ENCODE assay signal across 9 cellular contexts in the genomic region with DNA sequence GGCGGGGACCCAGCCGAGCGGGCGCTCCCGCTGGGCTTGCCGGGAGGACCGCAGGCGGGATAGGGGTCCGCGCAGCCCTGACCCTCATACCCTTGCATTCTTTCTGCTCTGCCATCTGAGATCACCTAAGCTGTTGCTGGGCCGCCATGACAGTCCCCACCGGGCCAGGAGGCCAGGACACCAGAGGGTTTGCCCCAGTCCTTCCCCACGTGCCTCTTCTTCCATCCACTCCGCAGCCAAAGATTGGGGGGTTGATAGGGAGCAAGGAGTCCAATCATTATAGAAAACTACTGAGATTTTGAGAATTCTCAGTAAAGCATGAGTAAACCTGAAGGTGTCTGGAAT. TPM values are rescaled to one million over a fixed set of nuclear protein-coding genes. Genes with fewer than 3 reads are reported as not detected.
DNase-seq lines count a peak whose midpoint lies in the region; ATAC-seq, FAIRE-seq and TF ChIP-seq lines count a peak whose summit lies in the region.
"Had no signal": no experiment of that assay in that cellular context is flagged by ENCODE, and none has a peak within 500 bp of the region (broad histone marks: within the 10 kb centered on the region; RNA-seq: fewer than 3 reads in every experiment).

No MANE protein-coding gene starts in this region.

- peak overlapping the region; percentile 79 for H3K4me3 Mint-ChIP-seq in HFFc6

- no peak overlapping the region for H3K27ac Mint-ChIP-seq in HFFc6

- CTCF ChIA-PET in A549 (lab: Yijun Ruan, JAX): interaction anchor here (1.4 kb wide), 2 partner anchors 53 to 62 kb away, joined by 3 to 5 read pairs; no protein-coding TSS in a partner anchor

- DNase-seq in A549 (ENCODE audit: low read depth in 1 of 2, low spot score in 1 of 2) (peak; percentile 35 to 65), HFFc6 (no peak), choroid plexus epithelial cell (ENCODE audit: low read depth) (no peak), EL (no peak), CD1c-positive myeloid dendritic cell (ENCODE audit: extremely low spot score) (no peak), left colon (no peak)
- DNase-seq: foreskin keratinocyte had no signal

- H3K36me3 ChIP-seq in mucosa of rectum (ENCODE audit: control insufficient read depth in 2 of 2, insufficient read depth in 2 of 2, low read length in 2 of 2): no peaks in the 10 kb centered on the region

- peaks cover 18% of the 10 kb centered on the region for H3K27me3 Mint-ChIP-seq in HFFc6 (ENCODE audit: insufficient read depth)

- H3K9me3 ChIP-seq in A549: no peaks in the 10 kb centered on the region
- no peaks in the 10 kb centered on the region for H3K9me3 ChIP-seq in mucosa of rectum (ENCODE audit: control insufficient read depth in 2 of 2, low read length in 2 of 2)

- H3K4me3 ChIP-seq in A549 (peak overlapping the region; percentile 85), choroid plexus epithelial cell (ENCODE audit: low read depth, low read length) (peak overlapping the region; percentile 63), mucosa of rectum (ENCODE audit: low read length in 2 of 2) (peak overlapping the region; percentile 19 to 69)

- POLR2A ChIA-PET in A549 (lab: Yijun Ruan, JAX): no interaction called here

- H3K4me2 ChIP-seq in A549: peak overlapping the region; percentile 72

- FAIRE-seq in A549 (lab: Jason Lieb, UNC): no peak

- no peak for TF ChIP-seq RAD21 in A549 (conservative IDR thresholded peaks at IDR 0.05 in 1 of 2, IDR thresholded peaks at IDR 0.05 in 1 of 2)

- H3K4me1 Mint-ChIP-seq in HFFc6 (ENCODE audit: low read depth): peaks cover 40% of the 10 kb centered on the region

- TF ChIP-seq CTCF in A549 (IDR thresholded peaks at IDR 0.05) (no peak), HFFc6 (IDR thresholded peaks at IDR 0.05) (no peak), choroid plexus epithelial cell (conservative IDR thresholded peaks at IDR 0.05; ENCODE audit: low read depth, low read length) (no peak)

- no peak overlapping the region for H3K9ac ChIP-seq in mucosa of rectum (ENCODE audit: low read depth in 1 of 2, low read length in 2 of 2)

- H3K4me1 ChIP-seq in A549 (peaks cover 33% of the 10 kb centered on the region), mucosa of rectum (ENCODE audit: control insufficient read depth in 2 of 2, insufficient read depth in 2 of 2, low read length in 2 of 2) (no peaks in the 10 kb centered on the region)

- no peaks in the 10 kb centered on the region for H3K27me3 ChIP-seq in mucosa of rectum (ENCODE audit: control insufficient read depth in 2 of 2, insufficient read depth in 2 of 2, low read length in 2 of 2)

- H3K36me3 Mint-ChIP-seq in HFFc6 (ENCODE audit: low read depth): no peaks in the 10 kb centered on the region

- ATAC-seq in A549 (peak; percentile 66 to 79), left colon (no peak), HG03571 (IDR thresholded peaks at IDR 0.05; ENCODE audit: unreplicated experiment) (no peak)

- intact Hi-C loops in left colon (cut with DNase I, micrococcal nuclease): no loop called here

- peak overlapping the region; percentile 91 to 97 for H3K27ac ChIP-seq in A549
- no peak overlapping the region for H3K27ac ChIP-seq in mucosa of rectum (ENCODE audit: low read depth in 2 of 2, low read length in 2 of 2)
- H3K27ac ChIP-seq: foreskin keratinocyte had no signal

- 7% methylated on average over 5 of the region's 14 CpGs for WGBS in A549 (ENCODE audit: missing lambda C conversion rate)

- no peak for TF ChIP-seq POLR2A in A549 (IDR thresholded peaks at IDR 0.05; ENCODE audit: low read length)

- no peaks in the 10 kb centered on the region for H3K9me3 Mint-ChIP-seq in HFFc6

- no peak for TF ChIP-seq EP300 in A549 (IDR thresholded peaks at IDR 0.05)

TF ChIP-seq in A549, 52 proteins besides CTCF, POLR2A, EP300 and RAD21:
- TF ChIP-seq MAX (IDR thresholded peaks at IDR 0.05): peak; percentile 72
- peak; percentile 76; the same call in 1 of the 2 replicates for TF ChIP-seq E2F6 (IDR thresholded peaks at IDR 0.05; ENCODE audit: borderline replicate concordance, low read depth)
- TF ChIP-seq RNF2 (IDR thresholded peaks at IDR 0.05; ENCODE audit: borderline replicate concordance, low read depth): no peak
- TF ChIP-seq, protein P1, sequence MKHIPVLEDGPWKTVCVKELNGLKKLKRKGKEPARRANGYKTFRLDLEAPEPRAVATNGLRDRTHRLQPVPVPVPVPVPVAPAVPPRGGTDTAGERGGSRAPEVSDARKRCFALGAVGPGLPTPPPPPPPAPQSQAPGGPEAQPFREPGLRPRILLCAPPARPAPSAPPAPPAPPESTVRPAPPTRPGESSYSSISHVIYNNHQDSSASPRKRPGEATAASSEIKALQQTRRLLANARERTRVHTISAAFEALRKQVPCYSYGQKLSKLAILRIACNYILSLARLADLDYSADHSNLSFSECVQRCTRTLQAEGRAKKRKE (CRISPR knock-in tag; IDR thresholded peaks at IDR 0.05; ENCODE audit: low read depth): 0 out of 2 replicates have a peak, but pooled peaks have one; percentile 27
- TF ChIP-seq HEYL (CRISPR knock-in tag; IDR thresholded peaks at IDR 0.05): no peak
- TF ChIP-seq MYC (IDR thresholded peaks at IDR 0.05; ENCODE audit: borderline replicate concordance, low read length): no peak
- TF ChIP-seq, protein P2, sequence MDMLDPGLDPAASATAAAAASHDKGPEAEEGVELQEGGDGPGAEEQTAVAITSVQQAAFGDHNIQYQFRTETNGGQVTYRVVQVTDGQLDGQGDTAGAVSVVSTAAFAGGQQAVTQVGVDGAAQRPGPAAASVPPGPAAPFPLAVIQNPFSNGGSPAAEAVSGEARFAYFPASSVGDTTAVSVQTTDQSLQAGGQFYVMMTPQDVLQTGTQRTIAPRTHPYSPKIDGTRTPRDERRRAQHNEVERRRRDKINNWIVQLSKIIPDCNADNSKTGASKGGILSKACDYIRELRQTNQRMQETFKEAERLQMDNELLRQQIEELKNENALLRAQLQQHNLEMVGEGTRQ (IDR thresholded peaks at IDR 0.05): 0 out of 2 replicates have a peak, but pooled peaks have one; percentile 29
- no peak for TF ChIP-seq ZSCAN20 (CRISPR knock-in tag; IDR thresholded peaks at IDR 0.05)
- TF ChIP-seq GATA3 (IDR thresholded peaks at IDR 0.05; ENCODE audit: borderline replicate concordance): peak; percentile 42

RNA-seq across cellular contexts. Expression of gene GRB14, which starts 0.5 kb away (rescaled TPM):
- 19.4 and 26.0 TPM in 2 replicates for polyA plus RNA-seq in A549 (2011; rRNA removed)
- 4.5 and 4.9 TPM in 2 replicates for polyA plus RNA-seq in A549 (2012; cell fraction: cytosol; rRNA removed)
- polyA plus RNA-seq in A549 (2012; cell fraction: nucleus; rRNA removed): 7.9 and 9.5 TPM in 2 replicates
- polyA plus RNA-seq in A549 (2017; fragmentation: RNase III; extraction: RNeasy Plus Mini Kit Qiagen cat#74134 plus additional on column Dnase treatment): 15.1 to 18.6 TPM (median 18.5 TPM) in 3 replicates
- 4.1 and 4.9 TPM in 2 replicates for polyA minus RNA-seq in A549 (2011; rRNA and poly(A)+ RNA removed)
- under 1 TPM in 1 of 6 experiments, not detected in 5; 0.19 TPM for total RNA-seq in HFFc6 (2021; fragmentation: NEBNext Ultra II Directional; extraction: Animal tissue kit (Norgen Biotek cat#: 25700))
- total RNA-seq in left colon: 1 to 10 TPM; 1.2 to 1.6 TPM

Comparison
In these comparisons a context has a peak if more than half of its experiments do, and no peak if none do; other contexts are left out.
1. ATAC-seq: peak in A549 (2 of 2); none in left colon (single experiment) and HG03571 (single experiment).
2. DNase-seq: peak in A549 (2 of 2); none in HFFc6 (single experiment), choroid plexus epithelial cell (single experiment), EL (single experiment), CD1c-positive myeloid dendritic cell (single experiment) and left colon (0 of 2).
3. H3K27ac ChIP-seq: peak in A549 (2 of 2); none in mucosa of rectum (0 of 2).
4. Peak in every context shown above with its lines, with median percentiles within 50 percentile points of each other: H3K4me3 ChIP-seq.